In the genomic region with DNA sequence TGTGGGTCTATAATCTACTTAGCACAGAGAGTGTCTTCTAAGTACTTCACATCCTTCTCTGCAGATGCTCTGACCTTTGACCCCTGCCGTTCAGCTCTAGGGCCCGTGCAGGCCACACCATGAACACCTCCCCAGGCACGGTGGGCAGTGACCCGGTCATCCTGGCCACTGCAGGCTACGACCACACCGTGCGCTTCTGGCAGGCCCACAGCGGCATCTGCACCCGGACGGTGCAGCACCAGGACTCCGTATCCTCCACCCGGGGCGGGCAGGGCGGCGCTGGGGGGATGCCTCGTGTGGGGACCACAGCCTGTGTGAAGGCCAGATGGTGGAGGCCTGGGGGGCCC, we compare ENCODE assay signal across 1 cellular context.
TF ChIP-seq lines count a peak whose summit lies in the region.

No MANE protein-coding gene starts in this region.

TF ChIP-seq in K562, 482 proteins besides CTCF, POLR2A, EP300 and RAD21 (continues in another document):
- TF ChIP-seq CBFA2T2 (conservative IDR thresholded peaks at IDR 0.05), result 0 out of 2 replicates have a peak, but pooled peaks have one; percentile 23
- TF ChIP-seq, protein P1, sequence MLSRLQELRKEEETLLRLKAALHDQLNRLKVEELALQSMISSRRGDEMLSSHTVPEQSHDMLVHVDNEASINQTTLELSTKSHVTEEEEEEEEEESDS (CRISPR knock-in tag; IDR thresholded peaks at IDR 0.05), result no peak
- TF ChIP-seq POLR2B (IDR thresholded peaks at IDR 0.05; ENCODE audit: low read depth, partially characterized antibody), result no peak
- TF ChIP-seq U2AF1 (optimal IDR thresholded peaks at IDR 0.05; ENCODE audit: low read depth, low read length), result no peak
- peak; percentile 95 for TF ChIP-seq NR2C2 (CRISPR knock-in tag; IDR thresholded peaks at IDR 0.05)
- peak; percentile 97 for TF ChIP-seq NR2C2 (tag; IDR thresholded peaks at IDR 0.05)
- TF ChIP-seq, protein P2, sequence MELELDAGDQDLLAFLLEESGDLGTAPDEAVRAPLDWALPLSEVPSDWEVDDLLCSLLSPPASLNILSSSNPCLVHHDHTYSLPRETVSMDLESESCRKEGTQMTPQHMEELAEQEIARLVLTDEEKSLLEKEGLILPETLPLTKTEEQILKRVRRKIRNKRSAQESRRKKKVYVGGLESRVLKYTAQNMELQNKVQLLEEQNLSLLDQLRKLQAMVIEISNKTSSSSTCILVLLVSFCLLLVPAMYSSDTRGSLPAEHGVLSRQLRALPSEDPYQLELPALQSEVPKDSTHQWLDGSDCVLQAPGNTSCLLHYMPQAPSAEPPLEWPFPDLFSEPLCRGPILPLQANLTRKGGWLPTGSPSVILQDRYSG (tag; conservative IDR thresholded peaks at IDR 0.05; ENCODE audit: low read depth), result peak; percentile 73; the same call in 1 of the 2 replicates
- TF ChIP-seq ASH1L (IDR thresholded peaks at IDR 0.05; ENCODE audit: borderline replicate concordance, low read depth, partially characterized antibody), result no peak
- TF ChIP-seq, protein P3, sequence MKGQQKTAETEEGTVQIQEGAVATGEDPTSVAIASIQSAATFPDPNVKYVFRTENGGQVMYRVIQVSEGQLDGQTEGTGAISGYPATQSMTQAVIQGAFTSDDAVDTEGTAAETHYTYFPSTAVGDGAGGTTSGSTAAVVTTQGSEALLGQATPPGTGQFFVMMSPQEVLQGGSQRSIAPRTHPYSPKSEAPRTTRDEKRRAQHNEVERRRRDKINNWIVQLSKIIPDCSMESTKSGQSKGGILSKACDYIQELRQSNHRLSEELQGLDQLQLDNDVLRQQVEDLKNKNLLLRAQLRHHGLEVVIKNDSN (CRISPR knock-in tag; IDR thresholded peaks at IDR 0.05), result no peak
- TF ChIP-seq KAT8 (IDR thresholded peaks at IDR 0.05; ENCODE audit: low read depth), result no peak
- TF ChIP-seq LARP7 (IDR thresholded peaks at IDR 0.05), result no peak
- TF ChIP-seq HDAC8 (tag; IDR thresholded peaks at IDR 0.05), result 0 out of 2 replicates have a peak, but pooled peaks have one; percentile 14
- TF ChIP-seq BCL6 (CRISPR knock-in tag; IDR thresholded peaks at IDR 0.05), result no peak
- TF ChIP-seq, protein P4, sequence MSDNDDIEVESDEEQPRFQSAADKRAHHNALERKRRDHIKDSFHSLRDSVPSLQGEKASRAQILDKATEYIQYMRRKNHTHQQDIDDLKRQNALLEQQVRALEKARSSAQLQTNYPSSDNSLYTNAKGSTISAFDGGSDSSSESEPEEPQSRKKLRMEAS (CRISPR knock-in tag; IDR thresholded peaks at IDR 0.05), result 0 out of 2 replicates have a peak, but pooled peaks have one; percentile 9
- no peak for TF ChIP-seq GATA2 (CRISPR knock-in tag; IDR thresholded peaks at IDR 0.05)
- TF ChIP-seq ZFP1 (CRISPR knock-in tag; IDR thresholded peaks at IDR 0.05), result 0 out of 2 replicates have a peak, but pooled peaks have one; percentile 8
- TF ChIP-seq CREBBP (IDR thresholded peaks at IDR 0.05; ENCODE audit: low read depth, low read length), result no peak
- TF ChIP-seq, protein P5, sequence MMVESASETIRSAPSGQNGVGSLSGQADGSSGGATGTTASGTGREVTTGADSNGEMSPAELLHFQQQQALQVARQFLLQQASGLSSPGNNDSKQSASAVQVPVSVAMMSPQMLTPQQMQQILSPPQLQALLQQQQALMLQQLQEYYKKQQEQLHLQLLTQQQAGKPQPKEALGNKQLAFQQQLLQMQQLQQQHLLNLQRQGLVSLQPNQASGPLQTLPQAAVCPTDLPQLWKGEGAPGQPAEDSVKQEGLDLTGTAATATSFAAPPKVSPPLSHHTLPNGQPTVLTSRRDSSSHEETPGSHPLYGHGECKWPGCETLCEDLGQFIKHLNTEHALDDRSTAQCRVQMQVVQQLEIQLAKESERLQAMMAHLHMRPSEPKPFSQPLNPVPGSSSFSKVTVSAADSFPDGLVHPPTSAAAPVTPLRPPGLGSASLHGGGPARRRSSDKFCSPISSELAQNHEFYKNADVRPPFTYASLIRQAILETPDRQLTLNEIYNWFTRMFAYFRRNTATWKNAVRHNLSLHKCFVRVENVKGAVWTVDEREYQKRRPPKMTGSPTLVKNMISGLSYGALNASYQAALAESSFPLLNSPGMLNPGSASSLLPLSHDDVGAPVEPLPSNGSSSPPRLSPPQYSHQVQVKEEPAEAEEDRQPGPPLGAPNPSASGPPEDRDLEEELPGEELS (CRISPR knock-in tag; IDR thresholded peaks at IDR 0.05; ENCODE audit: borderline replicate concordance), result peak; percentile 51; the same call in 1 of the 2 replicates
- TF ChIP-seq, protein P6, sequence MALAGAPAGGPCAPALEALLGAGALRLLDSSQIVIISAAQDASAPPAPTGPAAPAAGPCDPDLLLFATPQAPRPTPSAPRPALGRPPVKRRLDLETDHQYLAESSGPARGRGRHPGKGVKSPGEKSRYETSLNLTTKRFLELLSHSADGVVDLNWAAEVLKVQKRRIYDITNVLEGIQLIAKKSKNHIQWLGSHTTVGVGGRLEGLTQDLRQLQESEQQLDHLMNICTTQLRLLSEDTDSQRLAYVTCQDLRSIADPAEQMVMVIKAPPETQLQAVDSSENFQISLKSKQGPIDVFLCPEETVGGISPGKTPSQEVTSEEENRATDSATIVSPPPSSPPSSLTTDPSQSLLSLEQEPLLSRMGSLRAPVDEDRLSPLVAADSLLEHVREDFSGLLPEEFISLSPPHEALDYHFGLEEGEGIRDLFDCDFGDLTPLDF (CRISPR knock-in tag; IDR thresholded peaks at IDR 0.05), result 0 out of 2 replicates have a peak, but pooled peaks have one; percentile 49
- no peak for TF ChIP-seq DACH1 (IDR thresholded peaks at IDR 0.05; ENCODE audit: partially characterized antibody)
- TF ChIP-seq, protein P7, sequence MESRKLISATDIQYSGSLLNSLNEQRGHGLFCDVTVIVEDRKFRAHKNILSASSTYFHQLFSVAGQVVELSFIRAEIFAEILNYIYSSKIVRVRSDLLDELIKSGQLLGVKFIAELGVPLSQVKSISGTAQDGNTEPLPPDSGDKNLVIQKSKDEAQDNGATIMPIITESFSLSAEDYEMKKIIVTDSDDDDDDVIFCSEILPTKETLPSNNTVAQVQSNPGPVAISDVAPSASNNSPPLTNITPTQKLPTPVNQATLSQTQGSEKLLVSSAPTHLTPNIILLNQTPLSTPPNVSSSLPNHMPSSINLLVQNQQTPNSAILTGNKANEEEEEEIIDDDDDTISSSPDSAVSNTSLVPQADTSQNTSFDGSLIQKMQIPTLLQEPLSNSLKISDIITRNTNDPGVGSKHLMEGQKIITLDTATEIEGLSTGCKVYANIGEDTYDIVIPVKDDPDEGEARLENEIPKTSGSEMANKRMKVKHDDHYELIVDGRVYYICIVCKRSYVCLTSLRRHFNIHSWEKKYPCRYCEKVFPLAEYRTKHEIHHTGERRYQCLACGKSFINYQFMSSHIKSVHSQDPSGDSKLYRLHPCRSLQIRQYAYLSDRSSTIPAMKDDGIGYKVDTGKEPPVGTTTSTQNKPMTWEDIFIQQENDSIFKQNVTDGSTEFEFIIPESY (CRISPR knock-in tag; IDR thresholded peaks at IDR 0.05), result 0 out of 2 replicates have a peak, but pooled peaks have one; percentile 2
- TF ChIP-seq FOXK1 (CRISPR knock-in tag; IDR thresholded peaks at IDR 0.05; ENCODE audit: borderline replicate concordance), result peak; percentile 80; the same call in 1 of the 2 replicates
- 0 out of 2 replicates have a peak, but pooled peaks have one; percentile 55 for TF ChIP-seq IFI16 (CRISPR knock-in tag; IDR thresholded peaks at IDR 0.05)
- 0 out of 2 replicates have a peak, but pooled peaks have one; percentile 33 for TF ChIP-seq NR3C1 (CRISPR knock-in tag; IDR thresholded peaks at IDR 0.05)
- TF ChIP-seq, protein P8, sequence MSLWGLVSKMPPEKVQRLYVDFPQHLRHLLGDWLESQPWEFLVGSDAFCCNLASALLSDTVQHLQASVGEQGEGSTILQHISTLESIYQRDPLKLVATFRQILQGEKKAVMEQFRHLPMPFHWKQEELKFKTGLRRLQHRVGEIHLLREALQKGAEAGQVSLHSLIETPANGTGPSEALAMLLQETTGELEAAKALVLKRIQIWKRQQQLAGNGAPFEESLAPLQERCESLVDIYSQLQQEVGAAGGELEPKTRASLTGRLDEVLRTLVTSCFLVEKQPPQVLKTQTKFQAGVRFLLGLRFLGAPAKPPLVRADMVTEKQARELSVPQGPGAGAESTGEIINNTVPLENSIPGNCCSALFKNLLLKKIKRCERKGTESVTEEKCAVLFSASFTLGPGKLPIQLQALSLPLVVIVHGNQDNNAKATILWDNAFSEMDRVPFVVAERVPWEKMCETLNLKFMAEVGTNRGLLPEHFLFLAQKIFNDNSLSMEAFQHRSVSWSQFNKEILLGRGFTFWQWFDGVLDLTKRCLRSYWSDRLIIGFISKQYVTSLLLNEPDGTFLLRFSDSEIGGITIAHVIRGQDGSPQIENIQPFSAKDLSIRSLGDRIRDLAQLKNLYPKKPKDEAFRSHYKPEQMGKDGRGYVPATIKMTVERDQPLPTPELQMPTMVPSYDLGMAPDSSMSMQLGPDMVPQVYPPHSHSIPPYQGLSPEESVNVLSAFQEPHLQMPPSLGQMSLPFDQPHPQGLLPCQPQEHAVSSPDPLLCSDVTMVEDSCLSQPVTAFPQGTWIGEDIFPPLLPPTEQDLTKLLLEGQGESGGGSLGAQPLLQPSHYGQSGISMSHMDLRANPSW (CRISPR knock-in tag; IDR thresholded peaks at IDR 0.05), result 0 out of 2 replicates have a peak, but pooled peaks have one; percentile 41
- TF ChIP-seq, protein P9, sequence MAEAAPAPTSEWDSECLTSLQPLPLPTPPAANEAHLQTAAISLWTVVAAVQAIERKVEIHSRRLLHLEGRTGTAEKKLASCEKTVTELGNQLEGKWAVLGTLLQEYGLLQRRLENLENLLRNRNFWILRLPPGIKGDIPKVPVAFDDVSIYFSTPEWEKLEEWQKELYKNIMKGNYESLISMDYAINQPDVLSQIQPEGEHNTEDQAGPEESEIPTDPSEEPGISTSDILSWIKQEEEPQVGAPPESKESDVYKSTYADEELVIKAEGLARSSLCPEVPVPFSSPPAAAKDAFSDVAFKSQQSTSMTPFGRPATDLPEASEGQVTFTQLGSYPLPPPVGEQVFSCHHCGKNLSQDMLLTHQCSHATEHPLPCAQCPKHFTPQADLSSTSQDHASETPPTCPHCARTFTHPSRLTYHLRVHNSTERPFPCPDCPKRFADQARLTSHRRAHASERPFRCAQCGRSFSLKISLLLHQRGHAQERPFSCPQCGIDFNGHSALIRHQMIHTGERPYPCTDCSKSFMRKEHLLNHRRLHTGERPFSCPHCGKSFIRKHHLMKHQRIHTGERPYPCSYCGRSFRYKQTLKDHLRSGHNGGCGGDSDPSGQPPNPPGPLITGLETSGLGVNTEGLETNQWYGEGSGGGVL (CRISPR knock-in tag; IDR thresholded peaks at IDR 0.05), result no peak
- TF ChIP-seq ARID1B (IDR thresholded peaks at IDR 0.05), result peak; percentile 29; the same call in 1 of the 2 replicates
- TF ChIP-seq ZNF23 (CRISPR knock-in tag; IDR thresholded peaks at IDR 0.05), result no peak
- no peak for TF ChIP-seq ZNF57 (CRISPR knock-in tag; IDR thresholded peaks at IDR 0.05)
- 0 out of 2 replicates have a peak, but pooled peaks have one; percentile 31 for TF ChIP-seq ZC3H4 (CRISPR knock-in tag; IDR thresholded peaks at IDR 0.05; ENCODE audit: borderline replicate concordance)
- no peak for TF ChIP-seq RBM25 (IDR thresholded peaks at IDR 0.05; ENCODE audit: low read depth, low read length, severe bottlenecking)
- TF ChIP-seq, protein P10, sequence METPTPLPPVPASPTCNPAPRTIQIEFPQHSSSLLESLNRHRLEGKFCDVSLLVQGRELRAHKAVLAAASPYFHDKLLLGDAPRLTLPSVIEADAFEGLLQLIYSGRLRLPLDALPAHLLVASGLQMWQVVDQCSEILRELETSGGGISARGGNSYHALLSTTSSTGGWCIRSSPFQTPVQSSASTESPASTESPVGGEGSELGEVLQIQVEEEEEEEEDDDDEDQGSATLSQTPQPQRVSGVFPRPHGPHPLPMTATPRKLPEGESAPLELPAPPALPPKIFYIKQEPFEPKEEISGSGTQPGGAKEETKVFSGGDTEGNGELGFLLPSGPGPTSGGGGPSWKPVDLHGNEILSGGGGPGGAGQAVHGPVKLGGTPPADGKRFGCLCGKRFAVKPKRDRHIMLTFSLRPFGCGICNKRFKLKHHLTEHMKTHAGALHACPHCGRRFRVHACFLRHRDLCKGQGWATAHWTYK (CRISPR knock-in tag; IDR thresholded peaks at IDR 0.05), result 0 out of 2 replicates have a peak, but pooled peaks have one; percentile 12
- TF ChIP-seq POLR2G (IDR thresholded peaks at IDR 0.05; ENCODE audit: low read depth, low read length), result no peak
- TF ChIP-seq, protein P11, sequence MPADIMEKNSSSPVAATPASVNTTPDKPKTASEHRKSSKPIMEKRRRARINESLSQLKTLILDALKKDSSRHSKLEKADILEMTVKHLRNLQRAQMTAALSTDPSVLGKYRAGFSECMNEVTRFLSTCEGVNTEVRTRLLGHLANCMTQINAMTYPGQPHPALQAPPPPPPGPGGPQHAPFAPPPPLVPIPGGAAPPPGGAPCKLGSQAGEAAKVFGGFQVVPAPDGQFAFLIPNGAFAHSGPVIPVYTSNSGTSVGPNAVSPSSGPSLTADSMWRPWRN (IDR thresholded peaks at IDR 0.05; ENCODE audit: low read depth), result no peak
- TF ChIP-seq, protein P12, sequence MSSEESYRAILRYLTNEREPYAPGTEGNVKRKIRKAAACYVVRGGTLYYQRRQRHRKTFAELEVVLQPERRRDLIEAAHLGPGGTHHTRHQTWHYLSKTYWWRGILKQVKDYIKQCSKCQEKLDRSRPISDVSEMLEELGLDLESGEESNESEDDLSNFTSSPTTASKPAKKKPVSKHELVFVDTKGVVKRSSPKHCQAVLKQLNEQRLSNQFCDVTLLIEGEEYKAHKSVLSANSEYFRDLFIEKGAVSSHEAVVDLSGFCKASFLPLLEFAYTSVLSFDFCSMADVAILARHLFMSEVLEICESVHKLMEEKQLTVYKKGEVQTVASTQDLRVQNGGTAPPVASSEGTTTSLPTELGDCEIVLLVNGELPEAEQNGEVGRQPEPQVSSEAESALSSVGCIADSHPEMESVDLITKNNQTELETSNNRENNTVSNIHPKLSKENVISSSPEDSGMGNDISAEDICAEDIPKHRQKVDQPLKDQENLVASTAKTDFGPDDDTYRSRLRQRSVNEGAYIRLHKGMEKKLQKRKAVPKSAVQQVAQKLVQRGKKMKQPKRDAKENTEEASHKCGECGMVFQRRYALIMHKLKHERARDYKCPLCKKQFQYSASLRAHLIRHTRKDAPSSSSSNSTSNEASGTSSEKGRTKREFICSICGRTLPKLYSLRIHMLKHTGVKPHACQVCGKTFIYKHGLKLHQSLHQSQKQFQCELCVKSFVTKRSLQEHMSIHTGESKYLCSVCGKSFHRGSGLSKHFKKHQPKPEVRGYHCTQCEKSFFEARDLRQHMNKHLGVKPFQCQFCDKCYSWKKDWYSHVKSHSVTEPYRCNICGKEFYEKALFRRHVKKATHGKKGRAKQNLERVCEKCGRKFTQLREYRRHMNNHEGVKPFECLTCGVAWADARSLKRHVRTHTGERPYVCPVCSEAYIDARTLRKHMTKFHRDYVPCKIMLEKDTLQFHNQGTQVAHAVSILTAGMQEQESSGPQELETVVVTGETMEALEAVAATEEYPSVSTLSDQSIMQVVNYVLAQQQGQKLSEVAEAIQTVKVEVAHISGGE (CRISPR knock-in tag; IDR thresholded peaks at IDR 0.05), result peak in 1 of 3 experiments; percentile 17; a peak in 1 of 6 replicates
- no peak for TF ChIP-seq TBL1XR1 (IDR thresholded peaks at IDR 0.05; ENCODE audit: low read length in 2 of 2)
- no peak for TF ChIP-seq TEAD2 (tag; IDR thresholded peaks at IDR 0.05)
- peak; percentile 23; the same call in 1 of the 2 replicates for TF ChIP-seq HDAC2 (IDR thresholded peaks at IDR 0.05)
- TF ChIP-seq, protein P13, sequence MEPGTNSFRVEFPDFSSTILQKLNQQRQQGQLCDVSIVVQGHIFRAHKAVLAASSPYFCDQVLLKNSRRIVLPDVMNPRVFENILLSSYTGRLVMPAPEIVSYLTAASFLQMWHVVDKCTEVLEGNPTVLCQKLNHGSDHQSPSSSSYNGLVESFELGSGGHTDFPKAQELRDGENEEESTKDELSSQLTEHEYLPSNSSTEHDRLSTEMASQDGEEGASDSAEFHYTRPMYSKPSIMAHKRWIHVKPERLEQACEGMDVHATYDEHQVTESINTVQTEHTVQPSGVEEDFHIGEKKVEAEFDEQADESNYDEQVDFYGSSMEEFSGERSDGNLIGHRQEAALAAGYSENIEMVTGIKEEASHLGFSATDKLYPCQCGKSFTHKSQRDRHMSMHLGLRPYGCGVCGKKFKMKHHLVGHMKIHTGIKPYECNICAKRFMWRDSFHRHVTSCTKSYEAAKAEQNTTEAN (CRISPR knock-in tag; IDR thresholded peaks at IDR 0.05), result 0 out of 2 replicates have a peak, but pooled peaks have one; percentile 10
